In the genomic region with DNA sequence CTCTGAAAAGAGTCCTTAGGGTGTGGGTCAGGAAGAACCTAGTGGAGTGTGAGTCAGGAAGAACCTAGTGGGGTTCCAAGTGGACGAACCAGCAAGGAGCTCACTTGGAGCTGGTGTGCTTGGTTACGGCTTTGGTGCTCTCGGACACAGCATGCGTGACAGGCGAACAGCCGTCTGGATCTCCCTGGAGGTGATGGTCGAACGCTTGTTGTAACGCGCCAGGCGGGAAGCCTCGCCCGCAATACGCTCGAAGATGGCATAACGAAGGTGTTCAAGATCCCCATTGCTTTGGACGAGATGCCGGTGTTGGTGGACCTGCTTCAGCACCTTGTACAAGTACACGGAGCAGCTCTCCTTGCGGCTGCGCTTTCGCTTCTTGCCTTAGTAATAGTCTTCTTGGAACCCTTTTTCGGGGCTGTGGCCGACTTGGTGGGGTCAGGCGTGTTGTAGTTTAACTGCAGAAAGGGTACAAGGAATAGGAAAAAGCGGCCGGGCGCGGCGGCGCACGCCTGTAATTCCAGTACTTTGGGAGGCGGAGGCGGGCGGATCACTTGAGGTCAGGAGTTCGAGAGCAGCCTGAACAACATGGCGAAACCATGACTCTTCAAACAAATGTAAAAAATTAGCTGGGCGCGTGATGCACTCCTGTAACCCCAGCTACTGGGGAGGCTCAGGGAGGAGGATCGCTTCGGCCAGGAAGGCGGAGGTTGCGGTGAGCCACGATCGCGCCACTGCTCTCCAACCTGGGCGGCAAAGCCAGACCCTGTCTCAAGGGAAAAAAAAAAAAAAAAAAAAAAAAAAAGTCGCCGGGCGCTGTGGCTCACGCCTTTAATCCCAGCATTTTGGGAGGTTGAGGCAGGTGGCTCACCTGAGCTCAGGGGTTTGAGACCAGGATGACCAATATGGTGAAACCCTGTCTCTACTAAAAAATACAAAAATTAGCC, we compare ENCODE assay signal across 7 cellular contexts. TPM values are rescaled to one million over a fixed set of nuclear protein-coding genes. Genes with fewer than 3 reads are reported as not detected.
A peak's percentile ranks its signal among the peaks of the same experiment; 100 is the strongest.
DNase-seq lines count a peak whose midpoint lies in the region; ATAC-seq and TF ChIP-seq lines count a peak whose summit lies in the region.

No MANE protein-coding gene starts in this region.

- intact Hi-C loops in sigmoid colon (cut with DNase I), result no loop called here

- TF ChIP-seq POLR2A in sigmoid colon (IDR thresholded peaks at IDR 0.05), result no peak

- peak overlapping the region; percentile 20 to 58 (median 44) for H3K27ac ChIP-seq in sigmoid colon

- 19 to 28% methylated on average over 51 of the region's 51 CpGs for WGBS in sigmoid colon, 2 donors

- TF ChIP-seq EP300 in sigmoid colon (IDR thresholded peaks at IDR 0.05), result no peak

- no peaks in the 10 kb centered on the region for H3K36me3 ChIP-seq in H7 (replicated peaks; ENCODE audit: control insufficient read depth, insufficient read depth, low read length)
- H3K36me3 ChIP-seq in sigmoid colon, result no peaks in the 10 kb centered on the region

- H3K9me3 ChIP-seq in sigmoid colon, result no peaks in the 10 kb centered on the region

- H3K4me3 ChIP-seq in H7 (ENCODE audit: insufficient read depth, low read depth, low read length) (peak overlapping the region; percentile 81), fibroblast of pulmonary artery (replicated peaks; ENCODE audit: low read depth, low read length) (peak overlapping the region; percentile 68), sigmoid colon (peak overlapping the region; percentile 39 to 61 (median 51))

- no peak for DNase-seq in H7
- peak; percentile 33 to 45 for DNase-seq in activated CD4-positive, alpha-beta T cell treated with anti-CD3 and anti-CD28 coated beads, Interleukin-2, amount 50 U/mL, for 48 hours
- peak; percentile 29 for DNase-seq in fibroblast of pulmonary artery (ENCODE audit: low read depth)
- no peak for DNase-seq in sigmoid colon
- DNase-seq in NCI-H1092 treated with DMSO at 0.1 percent for 48 hours (lab: John Stamatoyannopoulos, UW), result no peak

- H3K27me3 ChIP-seq in H7 (ENCODE audit: control insufficient read depth, insufficient read depth, low read length), result no peaks in the 10 kb centered on the region
- H3K27me3 ChIP-seq in sigmoid colon, result peaks cover 12 to 59% (median 58%) of the 10 kb centered on the region in 3 donors

- H3K4me1 ChIP-seq in sigmoid colon, result peaks cover 0 to 37% (median 35%) of the 10 kb centered on the region in 4 donors

- no peak for TF ChIP-seq CTCF in fibroblast of pulmonary artery (IDR thresholded peaks at IDR 0.05; ENCODE audit: low read length, missing control alignments)
- TF ChIP-seq CTCF in sigmoid colon (IDR thresholded peaks at IDR 0.05), result no peak

- no peak for ATAC-seq in HG02571 (IDR thresholded peaks at IDR 0.05; ENCODE audit: unreplicated experiment)
- no peak for ATAC-seq in HG03196 (IDR thresholded peaks at IDR 0.05; ENCODE audit: unreplicated experiment)

RNA-seq across cellular contexts. Expression of gene OR2B2, which starts 48.0 kb away (rescaled TPM):
- total RNA-seq in H7 (2014; rRNA removed; shearing (Covaris generic)), result not detected in 2 replicates
- not detected for total RNA-seq in sigmoid colon
- polyA plus RNA-seq in sigmoid colon, result not detected

Comparison
In these comparisons a context has a peak if more than half of its experiments do, and no peak if none do; other contexts are left out.
1. DNase-seq: peak in activated CD4-positive, alpha-beta T cell treated with anti-CD3 and anti-CD28 coated beads, Interleukin-2, amount 50 U/mL, for 48 hours (2 of 2) and fibroblast of pulmonary artery (single experiment); none in H7 (single experiment), sigmoid colon (single experiment) and NCI-H1092 treated with DMSO at 0.1 percent for 48 hours (single experiment).
2. Peak in every context shown above with its lines, with median percentiles within 50 percentile points of each other: H3K4me3 ChIP-seq.